ENCODE assay signal across 8 cellular contexts in the genomic region with DNA sequence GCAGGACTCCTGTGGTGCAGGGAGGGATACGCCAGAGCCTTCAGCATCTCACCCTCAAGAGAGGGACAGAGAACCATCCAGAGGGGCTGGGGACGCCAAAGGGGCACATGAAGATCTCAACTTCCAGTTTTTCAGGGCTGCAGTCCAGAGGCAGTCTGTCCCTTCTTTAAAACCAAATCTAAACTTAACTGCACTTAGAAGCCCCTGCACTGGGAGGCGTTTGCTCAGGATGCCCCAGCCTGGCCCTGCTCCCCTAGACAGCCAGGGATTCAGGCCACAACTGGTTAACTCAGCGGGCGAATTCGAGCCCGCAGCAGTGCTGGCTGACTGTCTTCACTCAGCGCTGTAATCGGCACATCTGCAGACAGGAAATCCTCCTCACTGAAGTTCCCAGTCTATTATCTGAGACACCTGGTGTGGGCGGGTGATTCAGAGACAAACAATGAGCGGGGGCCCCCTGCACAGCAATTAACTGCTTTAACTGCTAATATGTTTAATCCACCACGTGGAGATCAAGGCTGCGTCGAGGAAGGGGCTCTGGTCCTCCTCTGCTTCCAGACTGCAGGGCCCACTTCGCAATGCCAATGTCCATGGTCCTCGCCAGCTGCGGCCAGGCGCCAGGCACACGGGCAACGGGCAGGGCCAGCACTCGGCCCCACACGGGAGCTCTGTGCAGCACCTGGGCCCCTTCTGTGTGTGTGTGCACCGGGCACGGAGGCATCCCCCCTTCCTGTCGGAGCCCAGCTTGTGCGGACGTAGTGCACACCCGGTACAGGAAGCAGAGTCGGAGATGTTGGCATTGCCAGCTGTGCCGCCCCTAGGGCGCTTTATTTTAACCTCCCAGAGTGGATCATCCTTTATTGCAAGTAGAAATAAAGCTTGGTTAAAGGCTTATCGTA. TPM values are rescaled to one million over a fixed set of nuclear protein-coding genes. Genes with fewer than 3 reads are reported as not detected.
DNase-seq lines count a peak whose midpoint lies in the region; ATAC-seq and TF ChIP-seq lines count a peak whose summit lies in the region.

No MANE protein-coding gene starts in this region.

- peaks cover 87% of the 10 kb centered on the region for H3K4me1 Mint-ChIP-seq in activated naive CD4-positive, alpha-beta T cell treated with anti-CD3 and anti-CD28 coated beads, Interleukin-2, amount 50 U/mL, for 24 hours
- H3K4me1 Mint-ChIP-seq in glutamatergic neuron (ENCODE audit: low read depth, unreplicated experiment) = peaks cover 2% of the 10 kb centered on the region

- peak overlapping the region; percentile 96 for H3K27ac Mint-ChIP-seq in activated naive CD4-positive, alpha-beta T cell treated with anti-CD3 and anti-CD28 coated beads, Interleukin-2, amount 50 U/mL, for 24 hours
- no peak overlapping the region for H3K27ac Mint-ChIP-seq in glutamatergic neuron (ENCODE audit: unreplicated experiment)

- peaks cover 3% of the 10 kb centered on the region for H3K36me3 Mint-ChIP-seq in activated naive CD4-positive, alpha-beta T cell treated with anti-CD3 and anti-CD28 coated beads, Interleukin-2, amount 50 U/mL, for 24 hours
- H3K36me3 Mint-ChIP-seq in glutamatergic neuron (ENCODE audit: unreplicated experiment) = no peaks in the 10 kb centered on the region

- TF ChIP-seq CTCF in GM10266 (IDR thresholded peaks at IDR 0.05; ENCODE audit: control insufficient read depth, insufficient read depth, low read depth, missing control alignments) (no peak), glutamatergic neuron (IDR thresholded peaks at IDR 0.05; ENCODE audit: partially characterized antibody, unreplicated experiment) (no peak)

- no peaks in the 10 kb centered on the region for H3K36me3 ChIP-seq in KOPT-K1 (ENCODE audit: insufficient read depth, low read length)

- peak overlapping the region; percentile 83 for H3K4me3 Mint-ChIP-seq in activated naive CD4-positive, alpha-beta T cell treated with anti-CD3 and anti-CD28 coated beads, Interleukin-2, amount 50 U/mL, for 24 hours
- no peak overlapping the region for H3K4me3 Mint-ChIP-seq in glutamatergic neuron (ENCODE audit: unreplicated experiment)

- H3K9me3 ChIP-seq in KOPT-K1 (ENCODE audit: insufficient read depth, low read length, poor library complexity, severe bottlenecking) = no peaks in the 10 kb centered on the region

- peak overlapping the region; percentile 98 for H3K27ac ChIP-seq in KOPT-K1 (ENCODE audit: low read depth, low read length, poor library complexity, severe bottlenecking)

- peak; percentile 87 for ATAC-seq in SK-N-SH treated with all-trans-retinoic acid at 6 μM for 48 hours

- DNase-seq in GM10266 (ENCODE audit: extremely low spot score) (peak; percentile 90), iris pigment epithelial cell (ENCODE audit: low read depth) (peak; percentile 89), glutamatergic neuron (no peak), cortex of kidney (lab: John Stamatoyannopoulos, UW) (no peak)
- peak; percentile 84 for DNase-seq in stimulated activated CD4-positive, alpha-beta T cell treated with anti-CD3 and anti-CD28 coated beads, Interleukin-4, amount 100 ng/mL, for 1 hour

- H3K27me3 Mint-ChIP-seq in activated naive CD4-positive, alpha-beta T cell treated with anti-CD3 and anti-CD28 coated beads, Interleukin-2, amount 50 U/mL, for 24 hours = no peaks in the 10 kb centered on the region
- H3K27me3 Mint-ChIP-seq in glutamatergic neuron (ENCODE audit: unreplicated experiment) = peaks cover 9% of the 10 kb centered on the region

- no peaks in the 10 kb centered on the region for H3K9me3 Mint-ChIP-seq in activated naive CD4-positive, alpha-beta T cell treated with anti-CD3 and anti-CD28 coated beads, Interleukin-2, amount 50 U/mL, for 24 hours
- H3K9me3 Mint-ChIP-seq in glutamatergic neuron (ENCODE audit: unreplicated experiment) = peaks cover 4% of the 10 kb centered on the region

TF ChIP-seq in SK-N-SH treated with all-trans-retinoic acid at 6 μM for 48 hours, 23 proteins besides CTCF, POLR2A, EP300 and RAD21:
- TF ChIP-seq ZFP3 (CRISPR knock-in tag; IDR thresholded peaks at IDR 0.05) = no peak
- peak; percentile 74; the same call in 1 of the 2 replicates for TF ChIP-seq TCF4 (CRISPR knock-in tag; IDR thresholded peaks at IDR 0.05; ENCODE audit: borderline replicate concordance)
- TF ChIP-seq, protein P1, sequence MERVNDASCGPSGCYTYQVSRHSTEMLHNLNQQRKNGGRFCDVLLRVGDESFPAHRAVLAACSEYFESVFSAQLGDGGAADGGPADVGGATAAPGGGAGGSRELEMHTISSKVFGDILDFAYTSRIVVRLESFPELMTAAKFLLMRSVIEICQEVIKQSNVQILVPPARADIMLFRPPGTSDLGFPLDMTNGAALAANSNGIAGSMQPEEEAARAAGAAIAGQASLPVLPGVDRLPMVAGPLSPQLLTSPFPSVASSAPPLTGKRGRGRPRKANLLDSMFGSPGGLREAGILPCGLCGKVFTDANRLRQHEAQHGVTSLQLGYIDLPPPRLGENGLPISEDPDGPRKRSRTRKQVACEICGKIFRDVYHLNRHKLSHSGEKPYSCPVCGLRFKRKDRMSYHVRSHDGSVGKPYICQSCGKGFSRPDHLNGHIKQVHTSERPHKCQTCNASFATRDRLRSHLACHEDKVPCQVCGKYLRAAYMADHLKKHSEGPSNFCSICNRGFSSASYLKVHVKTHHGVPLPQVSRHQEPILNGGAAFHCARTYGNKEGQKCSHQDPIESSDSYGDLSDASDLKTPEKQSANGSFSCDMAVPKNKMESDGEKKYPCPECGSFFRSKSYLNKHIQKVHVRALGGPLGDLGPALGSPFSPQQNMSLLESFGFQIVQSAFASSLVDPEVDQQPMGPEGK (CRISPR knock-in tag; IDR thresholded peaks at IDR 0.05; ENCODE audit: borderline replicate concordance) = peak; percentile 19; the same call in 1 of the 2 replicates

RNA-seq across cellular contexts. Expression of a gene that starts 36.9 kb away (rescaled TPM):
- total RNA-seq in glutamatergic neuron (ENCODE audit: unreplicated experiment) = 5.0 TPM

RNA-seq across cellular contexts. Expression of a gene that starts 36.9 kb away (rescaled TPM):
- 12.1 TPM for total RNA-seq in glutamatergic neuron (ENCODE audit: unreplicated experiment)

RNA-seq across cellular contexts. Expression of a gene that starts 50.0 kb away (rescaled TPM):
- total RNA-seq in glutamatergic neuron (ENCODE audit: unreplicated experiment) = 34.8 TPM

RNA-seq across cellular contexts. Expression of a gene that starts 50.0 kb away (rescaled TPM):
- 6.4 TPM for total RNA-seq in glutamatergic neuron (ENCODE audit: unreplicated experiment)

Comparison
In these comparisons a context has a peak if more than half of its experiments do, and no peak if none do; other contexts are left out.
1. DNase-seq: peak in GM10266 (single experiment), iris pigment epithelial cell (single experiment) and stimulated activated CD4-positive, alpha-beta T cell treated with anti-CD3 and anti-CD28 coated beads, Interleukin-4, amount 100 ng/mL, for 1 hour (single experiment); none in glutamatergic neuron (single experiment) and cortex of kidney (single experiment).